ENCODE assay signal across 9 cellular contexts in genomic region chr5:56817306-56817986, GRCh38. TPM values are rescaled to one million over a fixed set of nuclear protein-coding genes. Genes with fewer than 3 reads are reported as not detected.
DNase-seq lines count a peak whose midpoint lies in the region; TF ChIP-seq lines count a peak whose summit lies in the region.
"Had no signal": no experiment of that assay in that cellular context is flagged by ENCODE, and none has a peak within 500 bp of the region (broad histone marks: within the 10 kb centered on the region; RNA-seq: fewer than 3 reads in every experiment).

No MANE protein-coding gene starts in this region.

- TF ChIP-seq CTCF in GM10266 (IDR thresholded peaks at IDR 0.05; ENCODE audit: control insufficient read depth, insufficient read depth, low read depth, missing control alignments) = no peak
- no peak for TF ChIP-seq CTCF in esophagus muscularis mucosa (IDR thresholded peaks at IDR 0.05)
- TF ChIP-seq CTCF in retinal pigment epithelial cell (conservative IDR thresholded peaks at IDR 0.05; ENCODE audit: low read depth, low read length) = no peak

- no peak for TF ChIP-seq EP300 in esophagus muscularis mucosa (IDR thresholded peaks at IDR 0.05)

- no peaks in the 10 kb centered on the region for H3K27me3 ChIP-seq in esophagus muscularis mucosa

- H3K27ac ChIP-seq in esophagus muscularis mucosa (replicated peaks in 1 of 4) = peak overlapping the region; percentile 85 to 96 (median 92)

- H3K9me3 ChIP-seq in esophagus muscularis mucosa = no peaks in the 10 kb centered on the region

- H3K4me3 ChIP-seq in esophagus muscularis mucosa = peak overlapping the region; percentile 81 to 96 (median 94)
- peak overlapping the region; percentile 65 for H3K4me3 ChIP-seq in retinal pigment epithelial cell (ENCODE audit: low read length)

- TF ChIP-seq POLR2A in esophagus muscularis mucosa (IDR thresholded peaks at IDR 0.05; ENCODE audit: low read depth) = no peak

- intact Hi-C loops in esophagus muscularis mucosa (cut with DNase I) = loop anchor here (5.0 kb wide), 1 partner anchor 335 kb away; no protein-coding TSS in a partner anchor

- H3K36me3 ChIP-seq in esophagus muscularis mucosa = no peaks in the 10 kb centered on the region

- H3K4me1 ChIP-seq in esophagus muscularis mucosa = peaks cover 13 to 46% (median 36%) of the 10 kb centered on the region in 4 donors

- DNase-seq in GM10266 (ENCODE audit: extremely low spot score) = peak; percentile 21
- DNase-seq in RPMI8226 = peak; percentile 47
- DNase-seq in esophagus muscularis mucosa (ENCODE audit: extremely low spot score) = no peak
- no peak for DNase-seq in retinal pigment epithelial cell (ENCODE audit: low read depth)
- no peak for DNase-seq in AG08396 (ENCODE audit: low spot score)
- DNase-seq in iPS-NIHi7 (ENCODE audit: extremely low spot score) = no peak
- no peak for DNase-seq in stimulated activated CD4-positive, alpha-beta T cell treated with anti-CD3 and anti-CD28 coated beads, Interleukin-12 subunit alpha, Interleukin-12 subunit beta, amount 100 ng/mL, for 4 hours
- DNase-seq in COLO829 (ENCODE audit: low spot score) = no peak
- DNase-seq: cerebellar nuclear complex had no signal

- WGBS in esophagus muscularis mucosa = 47% methylated on average over 8 of the region's 8 CpGs

RNA-seq across cellular contexts. Expression of gene MAP3K1, which starts 2.1 kb away (rescaled TPM):
- total RNA-seq in esophagus muscularis mucosa = 10 to 100 TPM in 1 of 4 donors, 1 to 10 TPM in 3; 7.2 to 12.3 (median 8.8) TPM

Comparison
In these comparisons a context has a peak if more than half of its experiments do, and no peak if none do; other contexts are left out.
1. DNase-seq: peak in GM10266 (single experiment) and RPMI8226 (single experiment); none in esophagus muscularis mucosa (single experiment), retinal pigment epithelial cell (single experiment), AG08396 (single experiment), iPS-NIHi7 (single experiment), stimulated activated CD4-positive, alpha-beta T cell treated with anti-CD3 and anti-CD28 coated beads, Interleukin-12 subunit alpha, Interleukin-12 subunit beta, amount 100 ng/mL, for 4 hours (single experiment) and COLO829 (single experiment).